ENCODE assay signal across 11 cellular contexts in genomic region chr7:4416436-4417092, GRCh38.
DNase-seq lines count a peak whose midpoint lies in the region; ATAC-seq, FAIRE-seq and TF ChIP-seq lines count a peak whose summit lies in the region.
"Had no signal": no experiment of that assay in that cellular context is flagged by ENCODE, and none has a peak within 500 bp of the region (broad histone marks: within the 10 kb centered on the region; RNA-seq: fewer than 3 reads in every experiment).

No MANE protein-coding gene starts in this region.

- no peak overlapping the region for H3K4me3 Mint-ChIP-seq in astrocyte (ENCODE audit: unreplicated experiment)
- H3K4me3 Mint-ChIP-seq: brain had no signal

- H4K20me1 ChIP-seq in astrocyte (ENCODE audit: insufficient read depth, low read length): no peaks in the 10 kb centered on the region

- H3K4me1 ChIP-seq in astrocyte (ENCODE audit: insufficient read depth, low read length): no peaks in the 10 kb centered on the region
- no peaks in the 10 kb centered on the region for H3K4me1 ChIP-seq in muscle layer of duodenum (ENCODE audit: control insufficient read depth in 1 of 2, insufficient read depth in 2 of 2, low read length in 2 of 2)
- no peaks in the 10 kb centered on the region for H3K4me1 ChIP-seq in effector memory CD4-positive, alpha-beta T cell (ENCODE audit: control insufficient read depth, insufficient read depth, low read length, poor library complexity, severe bottlenecking)

- peaks cover 18% of the 10 kb centered on the region for H3K9me3 Mint-ChIP-seq in astrocyte (ENCODE audit: unreplicated experiment)

- no peak overlapping the region for H2AFZ ChIP-seq in astrocyte (ENCODE audit: low read depth, low read length)

- H3K27ac Mint-ChIP-seq in astrocyte (ENCODE audit: unreplicated experiment): no peak overlapping the region
- H3K27ac Mint-ChIP-seq: brain had no signal

- H3K4me1 Mint-ChIP-seq in astrocyte (ENCODE audit: low read depth, unreplicated experiment): no peaks in the 10 kb centered on the region

- DNase-seq in DMS114 treated with DMSO at 0.1 percent for 48 hours (lab: John Stamatoyannopoulos, UW; ENCODE audit: unreplicated experiment): peak; percentile 13
- peak; percentile 41 for DNase-seq in NCI-H1092 (lab: John Stamatoyannopoulos, UW)
- peak; percentile 8 for DNase-seq in astrocyte (ENCODE audit: low read depth)
- no peak for DNase-seq in effector memory CD4-positive, alpha-beta T cell
- no peak for DNase-seq in stimulated activated CD4-positive, alpha-beta T cell treated with anti-CD3 and anti-CD28 coated beads, Interleukin-1b, Interleukin-23, amount 100 ng/mL, for 48 hours
- DNase-seq: activated CD4-positive, alpha-beta T cell treated with anti-CD3 and anti-CD28 coated beads for 4 hours; NK-92 treated with Interleukin-12 subunit alpha and Interleukin-12 subunit beta, amount 100 ng/mL, for 24 hours had no signal

- no peaks in the 10 kb centered on the region for H3K36me3 ChIP-seq in astrocyte (ENCODE audit: insufficient read depth, low read length)
- H3K36me3 ChIP-seq in muscle layer of duodenum (ENCODE audit: control insufficient read depth in 1 of 2, insufficient read depth in 2 of 2, low read length in 2 of 2): no peaks in the 10 kb centered on the region
- no peaks in the 10 kb centered on the region for H3K36me3 ChIP-seq in effector memory CD4-positive, alpha-beta T cell (ENCODE audit: control insufficient read depth, insufficient read depth, low read length)

- H3K4me3 ChIP-seq in astrocyte (ENCODE audit: insufficient read depth, low read depth, low read length) (peak overlapping the region; percentile 10), muscle layer of duodenum (ENCODE audit: low read depth in 1 of 2, low read length in 2 of 2) (peak overlapping the region; percentile 24 to 55)
- H3K4me3 ChIP-seq in effector memory CD4-positive, alpha-beta T cell (ENCODE audit: insufficient read depth, low read depth, low read length, poor library complexity, severe bottlenecking): no peak overlapping the region

- FAIRE-seq in astrocyte (lab: Jason Lieb, UNC): no peak

- no peak for TF ChIP-seq CTCF in astrocyte (IDR thresholded peaks at IDR 0.05; ENCODE audit: insufficient read depth, low read depth, low read length)

- no peaks in the 10 kb centered on the region for H3K36me3 Mint-ChIP-seq in astrocyte (ENCODE audit: low read depth, unreplicated experiment)
- H3K36me3 Mint-ChIP-seq: brain had no signal

- H3K9me3 ChIP-seq in astrocyte (ENCODE audit: insufficient read depth, low read depth, low read length): no peaks in the 10 kb centered on the region
- H3K9me3 ChIP-seq in muscle layer of duodenum (ENCODE audit: control insufficient read depth in 1 of 2, low read length in 2 of 2): peaks cover 6 to 10% of the 10 kb centered on the region in 2 donors
- H3K9me3 ChIP-seq in effector memory CD4-positive, alpha-beta T cell (ENCODE audit: control insufficient read depth, low read length): no peaks in the 10 kb centered on the region

- peak overlapping the region; percentile 81 for H3K4me2 ChIP-seq in astrocyte (ENCODE audit: low read length)

- H3K27me3 Mint-ChIP-seq in astrocyte (ENCODE audit: low read depth, unreplicated experiment): peaks cover 3% of the 10 kb centered on the region

- no peaks in the 10 kb centered on the region for H3K27me3 ChIP-seq in astrocyte (ENCODE audit: insufficient read depth, low read length)
- no peaks in the 10 kb centered on the region for H3K27me3 ChIP-seq in muscle layer of duodenum (ENCODE audit: low read depth, low read length)
- H3K27me3 ChIP-seq in effector memory CD4-positive, alpha-beta T cell (replicated peaks; ENCODE audit: control insufficient read depth, insufficient read depth, low read length, poor library complexity, severe bottlenecking): no peaks in the 10 kb centered on the region

- no peak for ATAC-seq in GM18511 (IDR thresholded peaks at IDR 0.05; ENCODE audit: unreplicated experiment)
- no peak for ATAC-seq in GM18858 (IDR thresholded peaks at IDR 0.05; ENCODE audit: unreplicated experiment)

- H3K27ac ChIP-seq in astrocyte (ENCODE audit: low read depth, low read length) (no peak overlapping the region), muscle layer of duodenum (ENCODE audit: low read length) (no peak overlapping the region)
- H3K27ac ChIP-seq in effector memory CD4-positive, alpha-beta T cell (ENCODE audit: insufficient read depth, low read length, poor library complexity, severe bottlenecking): no peak overlapping the region

- no peaks in the 10 kb centered on the region for H3K79me2 ChIP-seq in astrocyte (ENCODE audit: insufficient read depth, low read length)

- H3K9ac ChIP-seq in astrocyte (ENCODE audit: low read length): no peak overlapping the region

Comparison
In these comparisons a context has a peak if more than half of its experiments do, and no peak if none do; other contexts are left out.
1. DNase-seq: peak in DMS114 treated with DMSO at 0.1 percent for 48 hours (single experiment), NCI-H1092 (single experiment) and astrocyte (single experiment); none in effector memory CD4-positive, alpha-beta T cell (0 of 3) and stimulated activated CD4-positive, alpha-beta T cell treated with anti-CD3 and anti-CD28 coated beads, Interleukin-1b, Interleukin-23, amount 100 ng/mL, for 48 hours (single experiment).